In the genomic region with DNA sequence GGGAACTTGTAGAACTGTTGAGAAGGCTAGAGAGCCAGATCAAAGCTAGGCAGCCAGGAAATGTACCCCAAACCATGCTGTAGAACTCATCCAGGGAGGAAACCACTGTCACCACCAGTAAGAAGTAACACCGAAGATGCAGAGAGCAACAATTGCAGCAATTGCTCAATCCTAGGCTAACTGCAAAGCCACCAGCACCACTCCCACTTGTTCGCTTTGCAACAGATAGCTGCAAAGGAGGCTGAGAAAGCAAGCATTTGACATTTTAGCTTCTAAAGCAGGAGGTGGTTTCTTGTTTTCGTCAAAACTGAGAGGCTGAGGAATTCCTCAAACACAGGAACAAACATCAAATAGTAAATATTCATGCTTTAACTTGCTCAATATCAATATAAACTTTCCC, we compare ENCODE assay signal across 7 cellular contexts. TPM values are rescaled to one million over a fixed set of nuclear protein-coding genes. Genes with fewer than 3 reads are reported as not detected.
"Had no signal": no experiment of that assay in that cellular context is flagged by ENCODE, and none has a peak within 500 bp of the region (broad histone marks: within the 10 kb centered on the region; RNA-seq: fewer than 3 reads in every experiment).

No MANE protein-coding gene starts in this region.

RNA-seq across cellular contexts. Expression of a gene that starts 1.8 kb away (rescaled TPM):
- total RNA-seq: GM23248, GM23338, H1, H4, H7, H9, HFFc6 had no signal
